In genomic region chr16:31810863-31811262, GRCh38 we compare ENCODE assay signal across 33 cellular contexts.
"Had no signal": no experiment of that assay in that cellular context is flagged by ENCODE, and none has a peak within 500 bp of the region (broad histone marks: within the 10 kb centered on the region; RNA-seq: fewer than 3 reads in every experiment).

No MANE protein-coding gene starts in this region.

- H3K4me1 ChIP-seq: adrenal gland, ascending aorta, body of pancreas, breast epithelium had no signal

- H3K9me3 ChIP-seq: adrenal gland, ascending aorta had no signal

- DNase-seq: activated effector memory CD4-positive, alpha-beta T cell treated with anti-CD3 and anti-CD28 coated beads, Interleukin-2, amount 50 U/mL, for 16 hours; activated effector memory CD4-positive, alpha-beta T cell treated with Interleukin-2 at 50 U/mL for 16 hours; activated gamma-delta T cell; activated gamma-delta T cell treated with Interleukin-2 at 50 U/mL for 16 hours; activated naive CD4-positive, alpha-beta T cell; activated naive CD4-positive, alpha-beta T cell treated with anti-CD3 and anti-CD28 coated beads for 36 hours; activated naive CD4-positive, alpha-beta T cell treated with anti-CD3 and anti-CD28 coated beads, Interleukin-2, amount 10 ng/mL, durations not matched to agents 7 days and 5 days; activated naive CD4-positive, alpha-beta T cell treated with anti-CD3 and anti-CD28 coated beads, Interleukin-2, amount 50 U/mL, for 16 hours; activated naive CD4-positive, alpha-beta T cell treated with Interleukin-2 at 50 U/mL for 16 hours; activated naive CD8-positive, alpha-beta T cell treated with anti-CD3 and anti-CD28 coated beads for 36 hours; activated naive CD8-positive, alpha-beta T cell treated with anti-CD3 and anti-CD28 coated beads, Interleukin-2, amount 10 ng/mL, durations not matched to agents 7 days and 5 days; activated naive CD8-positive, alpha-beta T cell treated with anti-CD3 and anti-CD28 coated beads, Interleukin-2, amount 50 U/mL, for 24 hours; activated T-cell treated with anti-CD3 and anti-CD28 coated beads for 4 hours; activated T-cell treated with anti-CD3 and anti-CD28 coated beads, Interleukin-2, amount 50 U/mL, for 1 hour; activated T-cell treated with anti-CD3 and anti-CD28 coated beads, Interleukin-2, amount 50 U/mL, for 24 hours; activated T-cell treated with anti-CD3 and anti-CD28 coated beads, Interleukin-2, amount 50 U/mL, for 4 hours; activated T-cell treated with anti-CD3 and anti-CD28 coated beads, Interleukin-2, amount 50 U/mL, for 48 hours; activated T-cell treated with anti-CD3 and anti-CD28 coated beads, Interleukin-2, amount 50 U/mL, for 72 hours; adrenal gland; amniotic stem cell; amygdala; aorta; body of pancreas; brain microvascular endothelial cell; caudate nucleus; central memory CD4-positive, alpha-beta T cell; cerebellar nuclear complex had no signal

- H3K4me3 ChIP-seq: adrenal gland, ascending aorta, body of pancreas, breast epithelium, cardiac muscle cell had no signal

- H3K36me3 ChIP-seq: adrenal gland, ascending aorta, brain microvascular endothelial cell, breast epithelium, cardiac muscle cell had no signal

- ATAC-seq: activated naive CD4-positive, alpha-beta T cell treated with anti-CD3 and anti-CD28 coated beads, Interleukin-2, amount 50 U/mL, for 72 hours; activated naive CD8-positive, alpha-beta T cell treated with anti-CD3 and anti-CD28 coated beads, Interleukin-2, amount 50 U/mL, for 24 hours; activated T-cell treated with anti-CD3 and anti-CD28 coated beads, Interleukin-2, amount 50 U/mL, for 4 hours; activated T-cell treated with anti-CD3 and anti-CD28 coated beads, Interleukin-2, amount 50 U/mL, for 72 hours; activated T-helper 17 cell treated with anti-CD3 and anti-CD28 coated beads, Interleukin-2, amount 50 U/mL, for 72 hours; body of pancreas had no signal

- FAIRE-seq: astrocyte had no signal

- H3K27me3 ChIP-seq: adrenal gland, ascending aorta, body of pancreas, brain microvascular endothelial cell, breast epithelium, cardiac muscle cell had no signal

- H3K27ac ChIP-seq: adrenal gland, ascending aorta, body of pancreas, brain microvascular endothelial cell, breast epithelium, cardiac muscle cell had no signal
